8 cellular contexts compared by ENCODE assay signal in the genomic region with DNA sequence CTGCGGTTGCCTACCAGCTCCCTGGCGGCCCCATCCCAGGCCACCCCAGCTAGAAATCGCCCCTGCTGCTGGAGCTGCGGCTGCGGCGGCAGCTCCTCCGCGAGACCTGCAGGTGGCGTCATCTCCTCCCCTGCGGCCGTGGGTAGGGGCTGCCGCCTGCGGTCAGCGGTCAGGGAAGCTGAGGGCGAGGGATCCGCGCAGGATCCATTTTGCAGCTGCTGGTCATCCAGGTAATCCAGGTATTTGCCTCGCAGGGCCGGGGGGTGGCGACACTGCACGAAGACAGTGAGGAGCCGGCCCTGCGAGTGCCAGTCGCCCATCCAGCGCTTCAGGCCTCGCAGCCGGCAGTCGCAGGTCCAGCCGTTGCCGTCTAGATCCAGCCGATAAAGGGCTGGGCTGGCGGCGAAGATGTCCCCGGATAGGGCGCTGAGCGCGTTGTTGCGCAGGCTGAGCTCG. TPM values are rescaled to one million over a fixed set of nuclear protein-coding genes. Genes with fewer than 3 reads are reported as not detected.
DNase-seq lines count a peak whose midpoint lies in the region; ATAC-seq, FAIRE-seq and TF ChIP-seq lines count a peak whose summit lies in the region.

No MANE protein-coding gene starts in this region.

- no peak for FAIRE-seq in GM19239 (lab: Jason Lieb, UNC)

- WGBS in mesenchymal stem cell, result 1% methylated on average over 38 of the region's 39 CpGs
- 1 to 2% methylated on average over 12 to 15 of the region's 39 CpGs for WGBS in tibial nerve, 2 donors

- H2AK5ac ChIP-seq in mesenchymal stem cell (ENCODE audit: low read length, severe bottlenecking), result no peak overlapping the region

- TF ChIP-seq POLR2A in Peyer's patch (IDR thresholded peaks at IDR 0.05) (no peak), tibial nerve (IDR thresholded peaks at IDR 0.05) (no peak)

- peak overlapping the region; percentile 88 to 92 for H3K18ac ChIP-seq in mesenchymal stem cell (ENCODE audit: low read depth in 1 of 2, low read length in 2 of 2)

- H3K79me1 ChIP-seq in mesenchymal stem cell (replicated peaks; ENCODE audit: low read length, poor library complexity, severe bottlenecking), result no peaks in the 10 kb centered on the region

- no peaks in the 10 kb centered on the region for H3K36me3 ChIP-seq in H7 (replicated peaks; ENCODE audit: control insufficient read depth, insufficient read depth, low read length)
- H3K36me3 ChIP-seq in Peyer's patch, result no peaks in the 10 kb centered on the region
- H3K36me3 ChIP-seq in mesenchymal stem cell (ENCODE audit: control insufficient read depth in 1 of 2, insufficient read depth in 2 of 2, low read depth in 1 of 2, low read length in 2 of 2), result peaks cover 0 to 8% of the 10 kb centered on the region in 2 experiments
- no peaks in the 10 kb centered on the region for H3K36me3 ChIP-seq in tibial nerve

- H2BK12ac ChIP-seq in mesenchymal stem cell (ENCODE audit: low read length in 2 of 2), result peak overlapping the region; percentile 9 to 75

- TF ChIP-seq CTCF in AG09319 (IDR thresholded peaks at IDR 0.05; ENCODE audit: low read depth, low read length) (peak; percentile 69), Peyer's patch (IDR thresholded peaks at IDR 0.05) (peak in 2 of 6 experiments; percentile 59 to 65), epithelial cell of proximal tubule (conservative IDR thresholded peaks at IDR 0.05; ENCODE audit: low read depth, low read length) (peak; percentile 57), tibial nerve (IDR thresholded peaks at IDR 0.05) (peak in 4 of 5 experiments; percentile 16 to 43 (median 35))

- TF ChIP-seq EP300 in tibial nerve (IDR thresholded peaks at IDR 0.05), result no peak

- peaks cover 36% of the 10 kb centered on the region for H3K27me3 ChIP-seq in H7 (ENCODE audit: control insufficient read depth, insufficient read depth, low read length)
- H3K27me3 ChIP-seq in Peyer's patch, result peaks cover 0 to 8% of the 10 kb centered on the region in 2 donors
- H3K27me3 ChIP-seq in mesenchymal stem cell (ENCODE audit: control insufficient read depth in 1 of 2, insufficient read depth in 1 of 2, low read length in 2 of 2), result peaks cover 44 to 56% of the 10 kb centered on the region in 2 experiments
- H3K27me3 ChIP-seq in tibial nerve, result peaks cover 0 to 44% of the 10 kb centered on the region in 2 donors

- peak overlapping the region; percentile 97 for H4K8ac ChIP-seq in mesenchymal stem cell (ENCODE audit: low read length)

- peak overlapping the region in 1 of 2 experiments; percentile 76 for H3K4ac ChIP-seq in mesenchymal stem cell (ENCODE audit: low read depth in 1 of 2, low read length in 2 of 2)

- H3K4me3 ChIP-seq in H7 (ENCODE audit: insufficient read depth, low read depth, low read length) (peak overlapping the region; percentile 62), Peyer's patch (peak overlapping the region; percentile 32 to 74 (median 56)), epithelial cell of proximal tubule (ENCODE audit: low read depth, low read length) (peak overlapping the region; percentile 54), mesenchymal stem cell (ENCODE audit: insufficient read depth in 1 of 2, low read depth in 1 of 2, low read length in 2 of 2) (peak overlapping the region; percentile 35 to 75), tibial nerve (peak overlapping the region; percentile 24 to 56 (median 46))

- H3K9me3 ChIP-seq in Peyer's patch (peaks cover 0 to 6% (median 0%) of the 10 kb centered on the region in 4 donors), mesenchymal stem cell (ENCODE audit: control insufficient read depth, low read length) (peaks cover 2% of the 10 kb centered on the region), tibial nerve (no peaks in the 10 kb centered on the region)

- peak overlapping the region in 3 of 4 donors; percentile 42 to 82 (median 74) for H3K27ac ChIP-seq in Peyer's patch
- no peak overlapping the region for H3K27ac ChIP-seq in mesenchymal stem cell (ENCODE audit: low read length, poor library complexity, severe bottlenecking)
- peak overlapping the region in 2 of 4 donors; percentile 1 to 27 for H3K27ac ChIP-seq in tibial nerve

- H3K9ac ChIP-seq in mesenchymal stem cell (ENCODE audit: low read length), result no peak overlapping the region

- DNase-seq in AG09319 (ENCODE audit: extremely low read depth, low read depth) (no peak), H7 (peak; percentile 95), Peyer's patch (peak in 2 of 3 donors; percentile 67 to 81), epithelial cell of proximal tubule (ENCODE audit: low read depth) (no peak), mesenchymal stem cell (peak; percentile 71), tibial nerve (ENCODE audit: low spot score in 2 of 2) (peak; percentile 16 to 18), GM19239 (ENCODE audit: insufficient read length, low spot score) (no peak)

- H3K14ac ChIP-seq in mesenchymal stem cell (ENCODE audit: low read length in 2 of 2), result peak overlapping the region in 1 of 2 experiments; percentile 19

- H3K4me1 ChIP-seq in Peyer's patch, result peaks cover 0 to 43% (median 16%) of the 10 kb centered on the region in 4 donors
- peaks cover 30% of the 10 kb centered on the region for H3K4me1 ChIP-seq in mesenchymal stem cell (ENCODE audit: control insufficient read depth, insufficient read depth, low read depth, low read length)
- peaks cover 0 to 36% (median 14%) of the 10 kb centered on the region in 4 donors for H3K4me1 ChIP-seq in tibial nerve

- peak overlapping the region; percentile 88 for H2BK120ac ChIP-seq in mesenchymal stem cell (ENCODE audit: low read depth, low read length)

- H2AFZ ChIP-seq in mesenchymal stem cell (ENCODE audit: low read depth, low read length), result peak overlapping the region; percentile 10

- no peak for ATAC-seq in GM19351 (IDR thresholded peaks at IDR 0.05; ENCODE audit: unreplicated experiment)

- peak overlapping the region; percentile 42 to 98 for H3K23ac ChIP-seq in mesenchymal stem cell (ENCODE audit: low read length in 2 of 2)

- no peak overlapping the region for H2BK15ac ChIP-seq in mesenchymal stem cell (ENCODE audit: low read depth, poor library complexity, severe bottlenecking)

- H3K4me2 ChIP-seq in mesenchymal stem cell (ENCODE audit: low read length, poor library complexity, severe bottlenecking), result peak overlapping the region; percentile 72

- H4K91ac ChIP-seq in mesenchymal stem cell (ENCODE audit: low read length), result peak overlapping the region; percentile 64

- no peak overlapping the region for H2BK5ac ChIP-seq in mesenchymal stem cell (ENCODE audit: low read depth, low read length, poor library complexity, severe bottlenecking)

RNA-seq across cellular contexts. Expression of a gene that starts 1.5 kb away (rescaled TPM):
- total RNA-seq in H7 (2014; rRNA removed; shearing (Covaris generic)), result 1.5 and 2.2 TPM in 2 replicates
- total RNA-seq in Peyer's patch (1 to 10 TPM in 2 of 4 donors, under 1 TPM in 2; 0.70 to 1.7 (median 1.0) TPM), epithelial cell of proximal tubule (0.06 and 0.80 TPM in 2 replicates), tibial nerve (1 to 10 TPM; 1.2 to 2.8 (median 2.4) TPM)
- polyA plus RNA-seq in mesenchymal stem cell (2013, experiment 1 of 2), result 6.3 TPM
- 6.2 TPM for polyA plus RNA-seq in mesenchymal stem cell (2013, experiment 2 of 2)

Comparison
In these comparisons a context has a peak if more than half of its experiments do, and no peak if none do; other contexts are left out.
1. DNase-seq: peak in H7 (single experiment), Peyer's patch (2 of 3), mesenchymal stem cell (single experiment) and tibial nerve (2 of 2); none in AG09319 (single experiment), epithelial cell of proximal tubule (single experiment) and GM19239 (single experiment).
2. Peak in every context shown above with its lines, with median percentiles within 50 percentile points of each other: H3K4me3 ChIP-seq.